19 cellular contexts compared by ENCODE assay signal in the genomic region with DNA sequence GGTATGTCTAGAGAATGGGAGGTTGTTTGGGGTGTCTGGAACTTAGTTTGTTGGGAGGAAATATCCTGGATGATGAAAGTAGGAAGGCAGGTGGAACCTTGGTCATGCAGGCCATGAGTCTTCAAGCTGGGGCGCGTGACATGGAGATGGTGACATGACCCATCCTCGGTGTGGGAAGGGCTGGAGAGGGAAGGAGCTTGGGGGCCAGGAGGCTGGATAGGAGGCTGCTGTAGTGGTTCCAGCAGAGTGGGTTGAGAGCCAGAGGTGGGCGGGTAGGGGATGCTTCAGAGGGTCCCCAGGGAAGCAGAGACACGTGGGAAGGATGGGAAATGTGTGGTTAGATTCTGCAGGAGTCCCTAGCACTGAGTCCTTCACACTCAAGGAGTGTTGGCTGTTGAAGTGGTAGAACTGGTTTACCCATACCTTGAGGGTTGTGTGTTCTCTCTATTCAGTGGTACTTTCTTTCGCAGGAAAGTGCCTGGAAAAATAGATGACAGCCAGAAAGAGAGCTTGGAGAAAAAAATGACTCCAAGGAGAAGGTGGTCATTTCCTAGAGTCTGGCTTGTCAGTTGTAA. TPM values are rescaled to one million over a fixed set of nuclear protein-coding genes. Genes with fewer than 3 reads are reported as not detected.
DNase-seq lines count a peak whose midpoint lies in the region; ATAC-seq and TF ChIP-seq lines count a peak whose summit lies in the region.
"Had no signal": no experiment of that assay in that cellular context is flagged by ENCODE, and none has a peak within 500 bp of the region (broad histone marks: within the 10 kb centered on the region; RNA-seq: fewer than 3 reads in every experiment).

No MANE protein-coding gene starts in this region.

- H2BK20ac ChIP-seq in H9 (ENCODE audit: low read depth, low read length, poor library complexity, severe bottlenecking), result no peak overlapping the region

- intact Hi-C loops in prostate gland (cut with DNase I), result no loop called here

- no peak overlapping the region for H2BK120ac ChIP-seq in H9 (ENCODE audit: low read depth, low read length, poor library complexity, severe bottlenecking)

- no peak for TF ChIP-seq POLR2A in prostate gland (IDR thresholded peaks at IDR 0.05)

- no peak overlapping the region for H2BK12ac ChIP-seq in H9 (ENCODE audit: insufficient read length, low read depth, low read length)

- H3K23ac ChIP-seq in H9 (ENCODE audit: insufficient read length, low read depth, low read length), result no peak overlapping the region

- peaks cover 15% of the 10 kb centered on the region; the same call in 1 of the 2 replicates for H3K4me1 ChIP-seq in H9 (ENCODE audit: insufficient read depth, low read length)
- H3K4me1 ChIP-seq in prostate gland (replicated peaks), result no peaks in the 10 kb centered on the region

- H3K4me1 Mint-ChIP-seq in H9, result peaks cover 31 to 50% of the 10 kb centered on the region in 2 experiments
- H3K4me1 Mint-ChIP-seq: stimulated activated effector memory CD8-positive, alpha-beta T cell treated with anti-CD3 and anti-CD28 coated beads, Interleukin-12 subunit alpha, Interleukin-12 subunit beta, amount 100 ng/mL, for 72 hours had no signal

- H4K91ac ChIP-seq in H9 (ENCODE audit: insufficient read length, low read depth, low read length), result no peak overlapping the region

- no peak overlapping the region for H3K18ac ChIP-seq in H9 (ENCODE audit: insufficient read length, low read depth, low read length)

- no peak overlapping the region for H2BK15ac ChIP-seq in H9 (ENCODE audit: low read depth, low read length)

- H3K36me3 ChIP-seq in prostate gland, result no peaks in the 10 kb centered on the region
- H3K36me3 ChIP-seq: thoracic aorta had no signal

- no peak overlapping the region for H3K4me3 ChIP-seq in epithelial cell of esophagus (ENCODE audit: low read length)
- H3K4me3 ChIP-seq in prostate gland, result no peak overlapping the region
- H3K4me3 ChIP-seq: thoracic aorta had no signal

- TF ChIP-seq CTCF in H9 (conservative IDR thresholded peaks at IDR 0.05) (no peak), epithelial cell of esophagus (IDR thresholded peaks at IDR 0.05; ENCODE audit: insufficient read depth, low read depth, low read length, missing control alignments) (no peak), prostate gland (IDR thresholded peaks at IDR 0.05) (no peak)

- no peaks in the 10 kb centered on the region for H4K20me1 ChIP-seq in H9 (ENCODE audit: control insufficient read depth, insufficient read depth, insufficient read length)

- H4K5ac ChIP-seq in H9 (ENCODE audit: insufficient read length, low read depth, low read length), result no peak overlapping the region

- no peak overlapping the region for H3K4me2 ChIP-seq in H9 (ENCODE audit: insufficient read depth, insufficient read length, low read length)

- H3K9ac ChIP-seq in H9 (ENCODE audit: extremely low read depth, insufficient read length, low read length), result no peak overlapping the region

- no peaks in the 10 kb centered on the region for H3K23me2 ChIP-seq in H9 (ENCODE audit: insufficient read length, low read depth, low read length, poor library complexity, severe bottlenecking)

- H3K36me3 Mint-ChIP-seq in H9 (ENCODE audit: insufficient read depth in 1 of 3, low read depth in 3 of 3), result peaks cover 20 to 28% (median 24%) of the 10 kb centered on the region in 3 experiments
- H3K36me3 Mint-ChIP-seq: stimulated activated effector memory CD8-positive, alpha-beta T cell treated with anti-CD3 and anti-CD28 coated beads, Interleukin-12 subunit alpha, Interleukin-12 subunit beta, amount 100 ng/mL, for 72 hours had no signal

- H3K27ac ChIP-seq in H9 (ENCODE audit: insufficient read length, low read depth, low read length) (no peak overlapping the region), prostate gland (no peak overlapping the region)
- H3K27ac ChIP-seq: thoracic aorta had no signal

- no peak overlapping the region for H2BK5ac ChIP-seq in H9 (ENCODE audit: insufficient read length, low read length)

- H3K9me3 Mint-ChIP-seq in H9, result peaks cover 22 to 24% of the 10 kb centered on the region in 2 experiments
- H3K9me3 Mint-ChIP-seq: stimulated activated effector memory CD8-positive, alpha-beta T cell treated with anti-CD3 and anti-CD28 coated beads, Interleukin-12 subunit alpha, Interleukin-12 subunit beta, amount 100 ng/mL, for 72 hours had no signal

- H2AFZ ChIP-seq in H9 (ENCODE audit: low read length), result no peak overlapping the region

- no peak overlapping the region for H4K8ac ChIP-seq in H9 (replicated peaks; ENCODE audit: insufficient read length, low read depth, low read length)

- no peaks in the 10 kb centered on the region for H3K79me2 ChIP-seq in H9 (ENCODE audit: insufficient read depth, low read length)

- H3K79me1 ChIP-seq in H9 (ENCODE audit: insufficient read depth, low read depth, low read length, poor library complexity, severe bottlenecking), result peaks cover 3% of the 10 kb centered on the region

- no peak overlapping the region for H3T11ph ChIP-seq in H9 (ENCODE audit: low read length)

- no peak for DNase-seq in H9
- DNase-seq in NCI-H345 (lab: John Stamatoyannopoulos, UW), result peak; percentile 52
- DNase-seq in epithelial cell of esophagus (ENCODE audit: low read depth), result peak; percentile 80
- peak; percentile 78 for DNase-seq in prostate gland (ENCODE audit: low spot score)
- DNase-seq in hepatic stellate cell (ENCODE audit: low spot score), result no peak
- no peak for DNase-seq in NOMO-1 (lab: John Stamatoyannopoulos, UW; ENCODE audit: unreplicated experiment in 2 of 2)
- DNase-seq: activated CD4-positive, CD25-positive, alpha-beta regulatory T cell treated with anti-CD3 and anti-CD28 coated beads, Interleukin-2, amount 50 U/mL, for 72 hours; activated naive CD4-positive, alpha-beta T cell treated with anti-CD3 and anti-CD28 coated beads, Interleukin-2, amount 50 U/mL, for 16 hours; activated T-cell treated with anti-CD3 and anti-CD28 coated beads, Interleukin-2, amount 50 U/mL, for 72 hours; aorta; cerebellar nuclear complex; glutamatergic neuron; left ventricle myocardium superior; NCI-H1436 treated with DMSO at 0.1 percent for 48 hours; NCI-H524 treated with DMSO at 0.1 percent for 48 hours had no signal

- no peak overlapping the region for H2AK5ac ChIP-seq in H9 (ENCODE audit: insufficient read length, low read length)

- H3K27ac Mint-ChIP-seq in H9, result peak overlapping the region in 2 of 3 experiments; percentile 1 to 27; a peak in 2 of 7 replicates
- H3K27ac Mint-ChIP-seq: activated T-cell treated with anti-CD3 and anti-CD28 coated beads, Interleukin-2, amount 50 U/mL, for 72 hours; stimulated activated effector memory CD8-positive, alpha-beta T cell treated with anti-CD3 and anti-CD28 coated beads, Interleukin-12 subunit alpha, Interleukin-12 subunit beta, amount 100 ng/mL, for 72 hours had no signal

- 0 out of 2 replicates have a peak overlapping the region, but pooled peaks have one; percentile 1 for H3K14ac ChIP-seq in H9 (ENCODE audit: insufficient read depth, low read length)

- H3K4ac ChIP-seq in H9 (ENCODE audit: low read depth, low read length), result no peak overlapping the region

- no peak overlapping the region for H3K56ac ChIP-seq in H9 (ENCODE audit: insufficient read length, low read depth, low read length)

- no peak for ATAC-seq in HG02938 (IDR thresholded peaks at IDR 0.05; ENCODE audit: unreplicated experiment)
- ATAC-seq: activated T-cell treated with anti-CD3 and anti-CD28 coated beads, Interleukin-2, amount 50 U/mL, for 72 hours; left ventricle myocardium superior; sciatic nerve; stimulated activated effector memory CD8-positive, alpha-beta T cell treated with anti-CD3 and anti-CD28 coated beads, Interleukin-12 subunit alpha, Interleukin-12 subunit beta, amount 100 ng/mL, for 72 hours had no signal

- H3K4me3 Mint-ChIP-seq in H9, result no peak overlapping the region
- H3K4me3 Mint-ChIP-seq: activated T-cell treated with anti-CD3 and anti-CD28 coated beads, Interleukin-2, amount 50 U/mL, for 72 hours; stimulated activated effector memory CD8-positive, alpha-beta T cell treated with anti-CD3 and anti-CD28 coated beads, Interleukin-12 subunit alpha, Interleukin-12 subunit beta, amount 100 ng/mL, for 72 hours had no signal

- no CpG with 5 or more reads among the region's 6 CpGs for WGBS in H9 (ENCODE audit: extremely low coverage, insufficient read length, low lambda C conversion rate)
- WGBS in prostate gland, result 64% methylated on average over 6 of the region's 6 CpGs

- H3K9me3 ChIP-seq in H9 (ENCODE audit: control insufficient read depth, low read depth, low read length), result peaks cover 5% of the 10 kb centered on the region
- no peaks in the 10 kb centered on the region for H3K9me3 ChIP-seq in prostate gland
- H3K9me3 ChIP-seq: thoracic aorta had no signal

- 0 out of 2 replicates have a peak, but pooled peaks cover 2% of the 10 kb centered on the region for H3K27me3 Mint-ChIP-seq in H9 (ENCODE audit: low read depth)

- no peaks in the 10 kb centered on the region for H3K27me3 ChIP-seq in H9 (ENCODE audit: insufficient read depth, low read length)
- no peaks in the 10 kb centered on the region for H3K27me3 ChIP-seq in prostate gland (replicated peaks; ENCODE audit: insufficient read depth)

RNA-seq across cellular contexts. Expression of gene LDLRAD3, which starts 56.8 kb away (rescaled TPM):
- total RNA-seq in H9 (2021) (11.5 and 12.1 TPM in 2 replicates), prostate gland (10 to 100 TPM; 30.8 to 42.5 TPM)
- total RNA-seq: activated T-cell treated with anti-CD3 and anti-CD28 coated beads, Interleukin-2, amount 50 U/mL, for 72 hours had no signal

Comparison
In these comparisons a context has a peak if more than half of its experiments do, and no peak if none do; other contexts are left out.
1. DNase-seq: peak in NCI-H345 (single experiment), epithelial cell of esophagus (single experiment) and prostate gland (single experiment); none in H9 (single experiment), hepatic stellate cell (single experiment) and NOMO-1 (0 of 2).